10 cellular contexts compared by ENCODE assay signal in the genomic region with DNA sequence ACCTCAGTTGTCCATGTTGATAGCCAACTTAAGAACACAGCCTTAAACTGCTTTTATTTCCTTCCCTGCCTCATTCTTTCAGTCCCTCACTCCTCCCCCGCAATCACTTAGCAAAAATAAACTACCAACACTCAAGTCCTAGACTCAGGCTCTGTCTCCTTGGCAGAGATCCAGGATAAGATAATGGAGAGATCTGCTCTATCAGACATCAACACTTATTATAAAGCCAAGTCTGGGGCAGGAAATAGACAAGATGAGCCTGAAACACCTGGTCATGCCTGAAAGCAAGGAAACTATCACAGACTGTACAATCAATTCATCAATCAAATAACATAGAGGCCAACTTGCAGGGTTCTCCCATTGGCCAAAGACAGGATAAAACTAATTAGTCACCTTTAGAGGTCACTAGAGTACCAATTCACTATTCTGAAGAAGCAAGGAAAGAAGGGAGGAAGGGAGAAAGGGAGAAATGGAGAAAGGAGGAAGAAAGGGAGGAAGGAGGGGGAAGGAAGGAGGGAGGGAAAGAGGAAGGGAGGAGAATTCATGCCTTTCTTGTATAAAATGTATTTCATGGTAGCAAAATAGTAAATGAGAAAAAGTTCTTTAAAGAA. TPM values are rescaled to one million over a fixed set of nuclear protein-coding genes. Genes with fewer than 3 reads are reported as not detected.
DNase-seq lines count a peak whose midpoint lies in the region; ATAC-seq, FAIRE-seq and TF ChIP-seq lines count a peak whose summit lies in the region.
"Had no signal": no experiment of that assay in that cellular context is flagged by ENCODE, and none has a peak within 500 bp of the region (broad histone marks: within the 10 kb centered on the region; RNA-seq: fewer than 3 reads in every experiment).

No MANE protein-coding gene starts in this region.

- DNase-seq in NCI-H82 (lab: John Stamatoyannopoulos, UW) (peak; percentile 47), NCI-H82 treated with DMSO at 0.1 percent for 48 hours (lab: John Stamatoyannopoulos, UW; ENCODE audit: unreplicated experiment) (no peak), NCI-H1417 (lab: John Stamatoyannopoulos, UW) (peak; percentile 12 to 73 (median 59)), dermis blood vessel endothelial cell (peak; percentile 34), renal cortical epithelial cell (ENCODE audit: low read depth) (peak; percentile 18), AG08396 (ENCODE audit: low spot score) (no peak), GM12891 (ENCODE audit: insufficient read length, low spot score) (no peak)
- DNase-seq in stimulated activated naive CD8-positive, alpha-beta T cell treated with anti-CD3 and anti-CD28 coated beads, Interleukin-15, amount 100 ng/mL, for 72 hours: no peak
- DNase-seq: cortex of kidney had no signal

- no peak for ATAC-seq in stimulated activated naive CD8-positive, alpha-beta T cell treated with anti-CD3 and anti-CD28 coated beads, Interleukin-15, amount 100 ng/mL, for 72 hours

- H3K27me3 Mint-ChIP-seq in stimulated activated naive CD8-positive, alpha-beta T cell treated with anti-CD3 and anti-CD28 coated beads, Interleukin-15, amount 100 ng/mL, for 72 hours: peaks cover 16% of the 10 kb centered on the region

- H3K9me3 Mint-ChIP-seq in stimulated activated naive CD8-positive, alpha-beta T cell treated with anti-CD3 and anti-CD28 coated beads, Interleukin-15, amount 100 ng/mL, for 72 hours: no peaks in the 10 kb centered on the region

- H3K4me3 Mint-ChIP-seq in stimulated activated naive CD8-positive, alpha-beta T cell treated with anti-CD3 and anti-CD28 coated beads, Interleukin-15, amount 100 ng/mL, for 72 hours: no peak overlapping the region

- H3K27ac Mint-ChIP-seq in stimulated activated naive CD8-positive, alpha-beta T cell treated with anti-CD3 and anti-CD28 coated beads, Interleukin-15, amount 100 ng/mL, for 72 hours: no peak overlapping the region

- no peak for TF ChIP-seq POLR2A in GM12891 (IDR thresholded peaks at IDR 0.05; ENCODE audit: low read depth, low read length)

- no peak for FAIRE-seq in GM12891 (lab: Jason Lieb, UNC)
- FAIRE-seq: keratinocyte had no signal

- no peaks in the 10 kb centered on the region for H3K4me1 Mint-ChIP-seq in stimulated activated naive CD8-positive, alpha-beta T cell treated with anti-CD3 and anti-CD28 coated beads, Interleukin-15, amount 100 ng/mL, for 72 hours

TF ChIP-seq in GM12891, 5 proteins besides CTCF, POLR2A, EP300 and RAD21:
- no peak for TF ChIP-seq POU2F2 (IDR thresholded peaks at IDR 0.05; ENCODE audit: low read depth, low read length)
- TF ChIP-seq SPI1 (IDR thresholded peaks at IDR 0.05; ENCODE audit: low read depth, low read length): no peak
- TF ChIP-seq PAX5 (IDR thresholded peaks at IDR 0.05; ENCODE audit: insufficient read depth, low read length, severe bottlenecking): no peak
- no peak for TF ChIP-seq TAF1 (IDR thresholded peaks at IDR 0.05; ENCODE audit: low read depth, low read length)
- TF ChIP-seq POLR2AphosphoS5 (IDR thresholded peaks at IDR 0.05; ENCODE audit: low read depth, low read length): no peak

RNA-seq across cellular contexts. Expression of gene HYDIN, which starts 15.6 kb away (rescaled TPM):
- total RNA-seq in dermis blood vessel endothelial cell (0.17 TPM in 1 of 2 replicates, not detected in the other), renal cortical epithelial cell (2.1 and 18.7 TPM in 2 replicates)
- polyA plus RNA-seq in GM12891 (2012; ENCODE audit: low read depth, missing spikeins): 0.14 TPM

Comparison
In these comparisons a context has a peak if more than half of its experiments do, and no peak if none do; other contexts are left out.
1. DNase-seq: peak in NCI-H82 (single experiment), NCI-H1417 (3 of 3), dermis blood vessel endothelial cell (single experiment) and renal cortical epithelial cell (single experiment); none in NCI-H82 treated with DMSO at 0.1 percent for 48 hours (single experiment), AG08396 (single experiment), stimulated activated naive CD8-positive, alpha-beta T cell treated with anti-CD3 and anti-CD28 coated beads, Interleukin-15, amount 100 ng/mL, for 72 hours (0 of 2) and GM12891 (single experiment).